Comparison of ENCODE assay signal across 12 cellular contexts in genomic region chrX:11532291-11533075, GRCh38.
A peak's percentile ranks its signal among the peaks of the same experiment; 100 is the strongest.
DNase-seq lines count a peak whose midpoint lies in the region; ATAC-seq and TF ChIP-seq lines count a peak whose summit lies in the region.
"Had no signal": no experiment of that assay in that cellular context is flagged by ENCODE, and none has a peak within 500 bp of the region (broad histone marks: within the 10 kb centered on the region; RNA-seq: fewer than 3 reads in every experiment).

No MANE protein-coding gene starts in this region.

- H3K27me3 ChIP-seq in heart right ventricle, result peaks cover 0 to 16% (median 0%) of the 10 kb centered on the region in 7 donors
- H3K27me3 ChIP-seq in testis, result no peaks in the 10 kb centered on the region

- H3K4me1 ChIP-seq in heart right ventricle, result no peaks in the 10 kb centered on the region
- H3K4me1 ChIP-seq in testis, result no peaks in the 10 kb centered on the region

- H3K9me3 ChIP-seq in heart right ventricle, result no peaks in the 10 kb centered on the region
- H3K9me3 ChIP-seq in testis, result no peaks in the 10 kb centered on the region

- DNase-seq in Right ventricle myocardium inferior (ENCODE audit: missing footprints) (no peak), cardiac septum (ENCODE audit: low spot score) (no peak), SK-MEL-5 (ENCODE audit: low read depth, low spot score) (peak; percentile 31), heart right ventricle (peak in 1 of 2 donors; percentile 5), testis (peak; percentile 12)
- no peak for DNase-seq in activated T-cell treated with anti-CD3 and anti-CD28 coated beads, Interleukin-2, amount 50 U/mL, for 24 hours
- DNase-seq in activated T-cell treated with anti-CD3 and anti-CD28 coated beads, Interleukin-2, amount 50 U/mL, for 48 hours, result no peak
- DNase-seq: activated gamma-delta T cell; natural killer cell; stimulated activated CD4-positive, alpha-beta T cell treated with anti-CD3 and anti-CD28 coated beads, Interleukin-1b, Interleukin-23, amount 100 ng/mL, for 48 hours had no signal

- H3K4me3 ChIP-seq in heart right ventricle (peak overlapping the region in 1 of 10 donors; percentile 14), testis (no peak overlapping the region)

- no peak overlapping the region for H3K27ac Mint-ChIP-seq in activated T-cell treated with anti-CD3 and anti-CD28 coated beads, Interleukin-2, amount 50 U/mL, for 24 hours
- H3K27ac Mint-ChIP-seq: natural killer cell had no signal

- H3K36me3 Mint-ChIP-seq in activated T-cell treated with anti-CD3 and anti-CD28 coated beads, Interleukin-2, amount 50 U/mL, for 24 hours (ENCODE audit: low read depth), result no peaks in the 10 kb centered on the region
- H3K36me3 Mint-ChIP-seq: natural killer cell had no signal

- TF ChIP-seq CTCF in heart right ventricle (IDR thresholded peaks at IDR 0.05) (no peak), testis (IDR thresholded peaks at IDR 0.05) (no peak)

- ATAC-seq in Right ventricle myocardium inferior (peak; percentile 64), heart right ventricle (peak in 5 of 8 donors; percentile 19 to 64 (median 59)), GM21786 (IDR thresholded peaks at IDR 0.05; ENCODE audit: unreplicated experiment) (no peak)

- intact Hi-C loops in Right ventricle myocardium inferior (cut with DNase I), result loop anchor here (2.0 to 5.0 kb wide), 2 partner anchors 238 to 390 kb away; no protein-coding TSS in a partner anchor
- intact Hi-C loops in cardiac septum (cut with DNase I), result loop anchor here (2.0 to 5.0 kb wide), 3 partner anchors 150 to 390 kb away; no protein-coding TSS in a partner anchor
- intact Hi-C loops in heart right ventricle (cut with DNase I), result loop anchor here in 9 of 10 donors (2.0 to 10.0 kb wide), 12 partner anchors 190 to 390 kb away; no protein-coding TSS in a partner anchor
- intact Hi-C loops in testis (cut with DNase I; ENCODE audit: low total_unique reads), result loop anchor here (5.0 kb wide), 1 partner anchor 390 kb away; no protein-coding TSS in a partner anchor

- in situ Hi-C loops in SK-MEL-5 (cut with HindIII; ENCODE audit: low pct_unique_long_range_greater_than_20kb, low sequenced_read_pairs), result no loop called here

- peak overlapping the region in 2 of 10 donors; percentile 31 to 35 for H3K27ac ChIP-seq in heart right ventricle
- H3K27ac ChIP-seq in testis, result no peak overlapping the region
- H3K27ac ChIP-seq: VCaP had no signal

- TF ChIP-seq POLR2A in testis (IDR thresholded peaks at IDR 0.05), result no peak

- H3K9me3 Mint-ChIP-seq in activated T-cell treated with anti-CD3 and anti-CD28 coated beads, Interleukin-2, amount 50 U/mL, for 24 hours, result no peaks in the 10 kb centered on the region
- H3K9me3 Mint-ChIP-seq: natural killer cell had no signal

- H3K4me3 Mint-ChIP-seq in activated T-cell treated with anti-CD3 and anti-CD28 coated beads, Interleukin-2, amount 50 U/mL, for 24 hours, result no peak overlapping the region
- H3K4me3 Mint-ChIP-seq: natural killer cell had no signal

- peaks cover 20% of the 10 kb centered on the region for H3K27me3 Mint-ChIP-seq in activated T-cell treated with anti-CD3 and anti-CD28 coated beads, Interleukin-2, amount 50 U/mL, for 24 hours

- H3K36me3 ChIP-seq in heart right ventricle (no peaks in the 10 kb centered on the region), testis (ENCODE audit: low read depth, missing control alignments) (no peaks in the 10 kb centered on the region)

- no peaks in the 10 kb centered on the region for H3K4me1 Mint-ChIP-seq in activated T-cell treated with anti-CD3 and anti-CD28 coated beads, Interleukin-2, amount 50 U/mL, for 24 hours (ENCODE audit: low read depth)
- H3K4me1 Mint-ChIP-seq: natural killer cell had no signal

Comparison
In these comparisons a context has a peak if more than half of its experiments do, and no peak if none do; other contexts are left out.
1. DNase-seq: peak in SK-MEL-5 (single experiment) and testis (single experiment); none in Right ventricle myocardium inferior (single experiment), cardiac septum (single experiment), activated T-cell treated with anti-CD3 and anti-CD28 coated beads, Interleukin-2, amount 50 U/mL, for 24 hours (single experiment) and activated T-cell treated with anti-CD3 and anti-CD28 coated beads, Interleukin-2, amount 50 U/mL, for 48 hours (0 of 2).